Comparison of ENCODE assay signal across 7 cellular contexts in genomic region chr5:72817076-72817476, GRCh38. TPM values are rescaled to one million over a fixed set of nuclear protein-coding genes. Genes with fewer than 3 reads are reported as not detected.
DNase-seq lines count a peak whose midpoint lies in the region; ATAC-seq and TF ChIP-seq lines count a peak whose summit lies in the region.

No MANE protein-coding gene starts in this region.

- H3K9me3 Mint-ChIP-seq in endothelial cell (ENCODE audit: unreplicated experiment) (no peaks in the 10 kb centered on the region), mesothelial cell of epicardium (peaks cover 5% of the 10 kb centered on the region)

- H3K36me3 Mint-ChIP-seq in endothelial cell (ENCODE audit: low read depth, unreplicated experiment) (peaks cover 3% of the 10 kb centered on the region), mesothelial cell of epicardium (peaks cover 8% of the 10 kb centered on the region)

- peak; percentile 39 for ATAC-seq in GM21717 (IDR thresholded peaks at IDR 0.05; ENCODE audit: unreplicated experiment)

- peak overlapping the region; percentile 84 for H3K4me3 ChIP-seq in GM12865 (ENCODE audit: low read depth, low read length)

- H3K4me1 Mint-ChIP-seq in endothelial cell (ENCODE audit: unreplicated experiment) (peaks cover 23% of the 10 kb centered on the region), mesothelial cell of epicardium (peaks cover 25% of the 10 kb centered on the region)

- TF ChIP-seq CTCF in GM12865 (IDR thresholded peaks at IDR 0.05; ENCODE audit: insufficient read depth, low read depth, low read length, missing control alignments) = no peak
- TF ChIP-seq CTCF in endothelial cell (IDR thresholded peaks at IDR 0.05; ENCODE audit: unreplicated experiment) = no peak
- no peak for TF ChIP-seq CTCF in mesothelial cell of epicardium (IDR thresholded peaks at IDR 0.05; ENCODE audit: unreplicated experiment)

- H3K4me3 Mint-ChIP-seq in endothelial cell (ENCODE audit: unreplicated experiment) (peak overlapping the region; percentile 100), mesothelial cell of epicardium (peak overlapping the region; percentile 95)

- DNase-seq in GM12865 (ENCODE audit: low read depth) = peak; percentile 70
- DNase-seq in HuH-7 (ENCODE audit: low spot score) = peak; percentile 34
- peak; percentile 16 to 18 for DNase-seq in activated CD4-positive, alpha-beta T cell treated with anti-CD3 and anti-CD28 coated beads, Interleukin-2, amount 50 U/mL, for 24 hours (ENCODE audit: low read depth in 1 of 2, low spot score in 1 of 2)
- DNase-seq in endothelial cell (ENCODE audit: low spot score) = peak; percentile 56
- peak; percentile 22 to 70 for DNase-seq in mesothelial cell of epicardium (ENCODE audit: low spot score in 2 of 2, unreplicated experiment in 2 of 2)
- DNase-seq in stimulated activated naive CD4-positive, alpha-beta T cell (lab: John Stamatoyannopoulos, UW) = peak in 4 of 6 experiments; percentile 8 to 40 (median 26)

- H3K27me3 Mint-ChIP-seq in endothelial cell (ENCODE audit: unreplicated experiment) (peaks cover 5% of the 10 kb centered on the region), mesothelial cell of epicardium (ENCODE audit: low read depth) (no peaks in the 10 kb centered on the region)

- H3K27ac Mint-ChIP-seq in endothelial cell (ENCODE audit: unreplicated experiment) (peak overlapping the region; percentile 98), mesothelial cell of epicardium (peak overlapping the region; percentile 96)

RNA-seq across cellular contexts. Expression of gene TNPO1, which starts 0.6 kb away (rescaled TPM):
- total RNA-seq in endothelial cell (ENCODE audit: unreplicated experiment) (149 TPM), mesothelial cell of epicardium (127 to 141 TPM (median 135 TPM) in 3 replicates)

Comparison
In these comparisons a context has a peak if more than half of its experiments do, and no peak if none do; other contexts are left out.
1. Peak in every context shown above with its lines: DNase-seq, ATAC-seq and H3K4me3 ChIP-seq.
2. DNase-seq: peak in every context shown above with its lines; median percentile 70 in GM12865; 56 in endothelial cell; 46 in mesothelial cell of epicardium; 34 in HuH-7; 26 in stimulated activated naive CD4-positive, alpha-beta T cell; 17 in activated CD4-positive, alpha-beta T cell treated with anti-CD3 and anti-CD28 coated beads, Interleukin-2, amount 50 U/mL, for 24 hours.